ENCODE assay signal across 30 cellular contexts in genomic region chr12:64270411-64270810, GRCh38.
"Had no signal": no experiment of that assay in that cellular context is flagged by ENCODE, and none has a peak within 500 bp of the region (broad histone marks: within the 10 kb centered on the region; RNA-seq: fewer than 3 reads in every experiment).

No MANE protein-coding gene starts in this region.

- H3K27ac ChIP-seq: cardiac muscle cell, colonic mucosa, KMS-11, SJCRH30, SK-N-MC had no signal

- H3K4me2 ChIP-seq: KMS-11 had no signal

- H3K27me3 ChIP-seq: cardiac muscle cell, colonic mucosa, SJCRH30 had no signal

- H3K9ac ChIP-seq: KMS-11 had no signal

- H3K4me3 ChIP-seq: cardiac muscle cell, colonic mucosa, SJCRH30, SK-N-MC had no signal

- H3K36me3 ChIP-seq: cardiac muscle cell, colonic mucosa, SJCRH30 had no signal

- H3K9me3 ChIP-seq: colonic mucosa, SJCRH30 had no signal

- FAIRE-seq: TTC549 had no signal

- DNase-seq: activated CD4-positive, alpha-beta T cell treated with anti-CD3 and anti-CD28 coated beads, Interleukin-2, amount 10 ng/mL, durations not matched to agents 24 days and 14 days; activated CD4-positive, alpha-beta T cell treated with anti-CD3 and anti-CD28 coated beads, Interleukin-2, amount 50 U/mL, for 4 hours; activated CD8-positive, alpha-beta T cell treated with anti-CD3 and anti-CD28 coated beads for 36 hours; activated effector memory CD4-positive, alpha-beta T cell treated with anti-CD3 and anti-CD28 coated beads, Interleukin-2, amount 50 U/mL, for 16 hours; activated naive CD4-positive, alpha-beta T cell; activated naive CD4-positive, alpha-beta T cell treated with anti-CD3 and anti-CD28 coated beads, Interleukin-2, amount 50 U/mL, for 16 hours; activated naive CD8-positive, alpha-beta T cell treated with anti-CD3 and anti-CD28 coated beads for 36 hours; activated T-cell treated with anti-CD3 and anti-CD28 coated beads, Interleukin-2, amount 50 U/mL, for 1 hour; activated T-cell treated with anti-CD3 and anti-CD28 coated beads, Interleukin-2, amount 50 U/mL, for 72 hours; amniotic stem cell; aorta; colonic mucosa; MM.1S; NCI-H1105; NCI-H1436 treated with DMSO at 0.1 percent for 48 hours; NCI-H1694 treated with DMSO at 0.1 percent for 48 hours; NCI-H2029; NCI-H2171 treated with DMSO at 0.1 percent for 48 hours; NCI-H345; NCI-H524 treated with DMSO at 0.1 percent for 48 hours; NCI-H748 treated with DMSO at 0.1 percent for 48 hours; NK-92 treated with Interleukin-12 subunit alpha and Interleukin-12 subunit beta, amount 100 ng/mL, for 24 hours; OCI-M1; SHP77; SJCRH30; T1000 had no signal
